In the genomic region with DNA sequence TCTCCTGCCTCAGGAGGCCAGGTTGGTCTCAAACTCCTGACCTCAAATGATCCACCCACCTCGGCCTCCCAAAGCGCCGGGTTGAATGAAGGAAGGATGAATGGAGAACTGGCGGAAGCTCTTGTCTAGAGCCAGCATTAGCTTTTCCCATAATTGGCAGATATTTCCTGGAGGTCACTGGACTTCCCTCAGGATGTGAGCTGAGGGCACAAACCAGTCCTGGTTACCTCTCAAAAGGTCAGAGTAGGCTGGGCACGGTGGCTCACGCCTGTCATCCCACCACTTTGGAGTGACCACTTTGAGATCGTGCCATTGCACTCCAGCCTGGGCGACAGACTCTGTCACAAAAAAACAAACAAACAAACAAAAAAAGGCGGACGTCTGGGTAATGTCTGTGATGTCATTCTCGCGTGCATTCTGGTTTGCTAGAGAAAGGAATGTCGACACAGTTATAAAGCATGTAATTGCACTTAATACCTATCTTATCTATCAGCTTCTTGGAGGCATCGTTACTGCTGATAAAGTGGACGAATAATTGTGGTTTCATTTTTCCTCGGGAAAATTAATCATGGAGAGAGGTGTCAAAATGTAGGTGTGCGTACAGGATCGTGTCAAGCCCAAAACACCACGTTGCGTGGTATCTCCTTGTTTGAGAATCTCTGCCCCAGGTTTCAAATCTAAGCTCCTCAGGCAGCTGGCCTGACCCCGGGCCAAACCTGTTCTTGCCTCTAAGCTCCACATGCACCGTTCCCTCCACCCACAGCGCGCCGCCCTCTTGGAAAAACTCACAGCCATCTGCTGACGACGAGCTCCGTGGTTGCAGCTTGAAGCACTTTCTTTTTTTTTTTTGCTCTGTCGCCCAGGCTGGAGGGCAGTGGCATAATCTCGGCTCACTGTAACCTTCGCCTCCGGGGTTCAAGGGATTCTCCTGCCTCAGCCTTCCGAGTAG, we compare ENCODE assay signal across 10 cellular contexts. TPM values are rescaled to one million over a fixed set of nuclear protein-coding genes. Genes with fewer than 3 reads are reported as not detected.
DNase-seq lines count a peak whose midpoint lies in the region; ATAC-seq and TF ChIP-seq lines count a peak whose summit lies in the region.
"Had no signal": no experiment of that assay in that cellular context is flagged by ENCODE, and none has a peak within 500 bp of the region (broad histone marks: within the 10 kb centered on the region; RNA-seq: fewer than 3 reads in every experiment).

No MANE protein-coding gene starts in this region.

- H3K4me1 ChIP-seq in right atrium auricular region (peaks cover 3 to 34% of the 10 kb centered on the region in 2 donors), MM.1S (ENCODE audit: low read length) (peaks cover 12% of the 10 kb centered on the region), esophagus muscularis mucosa (peaks cover 17 to 39% (median 29%) of the 10 kb centered on the region in 4 donors)
- H3K4me1 ChIP-seq: testis had no signal

- H3K9ac ChIP-seq in MM.1S (ENCODE audit: low read length) = no peak overlapping the region

- no peak overlapping the region for H3K4me3 ChIP-seq in right atrium auricular region
- no peak overlapping the region for H3K4me3 ChIP-seq in MM.1S (ENCODE audit: low read length)
- no peak overlapping the region for H3K4me3 ChIP-seq in esophagus muscularis mucosa
- H3K4me3 ChIP-seq: SJSA1, testis had no signal

- H3K27me3 Mint-ChIP-seq in T-helper 17 cell = no peaks in the 10 kb centered on the region

- TF ChIP-seq CTCF in 22Rv1 (IDR thresholded peaks at IDR 0.05) (peak; percentile 12; the same call in 1 of the 2 replicates), right atrium auricular region (IDR thresholded peaks at IDR 0.05) (no peak), MM.1S (IDR thresholded peaks at IDR 0.05; ENCODE audit: low read length) (no peak), esophagus muscularis mucosa (IDR thresholded peaks at IDR 0.05) (no peak)

- H3K4me1 Mint-ChIP-seq in T-helper 17 cell = peaks cover 19% of the 10 kb centered on the region

- intact Hi-C loops in esophagus muscularis mucosa (cut with DNase I) = no loop called here

- WGBS in esophagus muscularis mucosa = 81% methylated on average over 31 of the region's 33 CpGs

- TF ChIP-seq POLR2A in esophagus muscularis mucosa (IDR thresholded peaks at IDR 0.05; ENCODE audit: low read depth) = no peak

- H3K79me2 ChIP-seq in MM.1S (ENCODE audit: low read length) = no peaks in the 10 kb centered on the region

- H3K36me3 ChIP-seq in right atrium auricular region (peaks cover 26% of the 10 kb centered on the region), MM.1S (replicated peaks; ENCODE audit: insufficient read depth, low read length) (no peaks in the 10 kb centered on the region), esophagus muscularis mucosa (peaks cover 21 to 48% (median 42%) of the 10 kb centered on the region in 4 donors)

- ATAC-seq in T-helper 17 cell = no peak
- ATAC-seq in HG03342 (IDR thresholded peaks at IDR 0.05; ENCODE audit: unreplicated experiment) = no peak

- H4K20me1 ChIP-seq in MM.1S (ENCODE audit: insufficient read depth, low read length) = no peaks in the 10 kb centered on the region

- no peak for TF ChIP-seq EP300 in esophagus muscularis mucosa (IDR thresholded peaks at IDR 0.05)

- H2AFZ ChIP-seq in MM.1S (ENCODE audit: low read length) = no peak overlapping the region

- H3K4me2 ChIP-seq in MM.1S (ENCODE audit: low read depth, low read length) = no peak overlapping the region

- no peaks in the 10 kb centered on the region for H3K9me3 ChIP-seq in T-helper 17 cell (ENCODE audit: control insufficient read depth, low read length, poor library complexity, severe bottlenecking)
- no peaks in the 10 kb centered on the region for H3K9me3 ChIP-seq in right atrium auricular region
- no peaks in the 10 kb centered on the region for H3K9me3 ChIP-seq in MM.1S (replicated peaks; ENCODE audit: insufficient read depth, low read length)
- H3K9me3 ChIP-seq in esophagus muscularis mucosa = no peaks in the 10 kb centered on the region
- H3K9me3 ChIP-seq: SJSA1, testis had no signal

- H3K27ac Mint-ChIP-seq in T-helper 17 cell = peak overlapping the region; percentile 93

- H3F3A ChIP-seq in MM.1S (ENCODE audit: insufficient read depth, low read length) = peaks cover 3% of the 10 kb centered on the region; the same call in 1 of the 2 replicates

- H3K27ac ChIP-seq in 22Rv1 = peak overlapping the region; percentile 98
- peak overlapping the region; percentile 33 to 35 for H3K27ac ChIP-seq in right atrium auricular region
- H3K27ac ChIP-seq in MM.1S (ENCODE audit: low read length) = no peak overlapping the region
- H3K27ac ChIP-seq in esophagus muscularis mucosa (replicated peaks in 1 of 4) = peak overlapping the region in 1 of 4 donors; percentile 10
- H3K27ac ChIP-seq: testis had no signal

- DNase-seq in DMS53 (lab: John Stamatoyannopoulos, UW) (peak; percentile 84), T-helper 17 cell (no peak), right atrium auricular region (ENCODE audit: low spot score) (no peak), MM.1S (no peak), esophagus muscularis mucosa (ENCODE audit: extremely low spot score) (no peak)
- DNase-seq in NK-92 treated with Interleukin-12 subunit alpha and Interleukin-12 subunit beta, amount 100 ng/mL, for 24 hours (lab: John Stamatoyannopoulos, UW) = no peak

- peak overlapping the region; percentile 87 for H3K4me3 Mint-ChIP-seq in T-helper 17 cell

- no peaks in the 10 kb centered on the region for H3K9me2 ChIP-seq in MM.1S (replicated peaks; ENCODE audit: insufficient read depth, low read length)

- no peaks in the 10 kb centered on the region for H3K27me3 ChIP-seq in right atrium auricular region
- H3K27me3 ChIP-seq in MM.1S (replicated peaks; ENCODE audit: insufficient read depth, low read length) = no peaks in the 10 kb centered on the region
- no peaks in the 10 kb centered on the region for H3K27me3 ChIP-seq in esophagus muscularis mucosa
- H3K27me3 ChIP-seq: SJSA1, testis had no signal

- no peaks in the 10 kb centered on the region for H3K36me3 Mint-ChIP-seq in T-helper 17 cell (ENCODE audit: low read depth)

RNA-seq across cellular contexts. Expression of a gene that starts 6.4 kb away (rescaled TPM):
- total RNA-seq in T-helper 17 cell = 10 to 100 TPM; 14.8 to 17.4 TPM
- 10 to 100 TPM; 36.0 to 49.8 TPM for total RNA-seq in right atrium auricular region
- total RNA-seq in esophagus muscularis mucosa = 100 to 1,000 TPM in 1 of 4 donors, 10 to 100 TPM in 3; 59.8 to 102 (median 75.7) TPM

RNA-seq across cellular contexts. Expression of a gene that starts 30.0 kb away (rescaled TPM):
- total RNA-seq in T-helper 17 cell (10 to 100 TPM; 29.5 to 43.1 TPM), right atrium auricular region (100 to 1,000 TPM in 1 of 2 donors, 10 to 100 TPM in 1; 83.6 to 161 TPM), esophagus muscularis mucosa (100 to 1,000 TPM; 248 to 444 (median 347) TPM)

RNA-seq across cellular contexts. Expression of a gene that starts 54.0 kb away (rescaled TPM):
- total RNA-seq in T-helper 17 cell (100 to 1,000 TPM; 172 to 189 TPM), right atrium auricular region (10 to 100 TPM; 64.9 to 78.1 TPM), esophagus muscularis mucosa (10 to 100 TPM; 62.0 to 89.3 (median 76.1) TPM)
